ENCODE assay signal across 1 cellular context in the genomic region with DNA sequence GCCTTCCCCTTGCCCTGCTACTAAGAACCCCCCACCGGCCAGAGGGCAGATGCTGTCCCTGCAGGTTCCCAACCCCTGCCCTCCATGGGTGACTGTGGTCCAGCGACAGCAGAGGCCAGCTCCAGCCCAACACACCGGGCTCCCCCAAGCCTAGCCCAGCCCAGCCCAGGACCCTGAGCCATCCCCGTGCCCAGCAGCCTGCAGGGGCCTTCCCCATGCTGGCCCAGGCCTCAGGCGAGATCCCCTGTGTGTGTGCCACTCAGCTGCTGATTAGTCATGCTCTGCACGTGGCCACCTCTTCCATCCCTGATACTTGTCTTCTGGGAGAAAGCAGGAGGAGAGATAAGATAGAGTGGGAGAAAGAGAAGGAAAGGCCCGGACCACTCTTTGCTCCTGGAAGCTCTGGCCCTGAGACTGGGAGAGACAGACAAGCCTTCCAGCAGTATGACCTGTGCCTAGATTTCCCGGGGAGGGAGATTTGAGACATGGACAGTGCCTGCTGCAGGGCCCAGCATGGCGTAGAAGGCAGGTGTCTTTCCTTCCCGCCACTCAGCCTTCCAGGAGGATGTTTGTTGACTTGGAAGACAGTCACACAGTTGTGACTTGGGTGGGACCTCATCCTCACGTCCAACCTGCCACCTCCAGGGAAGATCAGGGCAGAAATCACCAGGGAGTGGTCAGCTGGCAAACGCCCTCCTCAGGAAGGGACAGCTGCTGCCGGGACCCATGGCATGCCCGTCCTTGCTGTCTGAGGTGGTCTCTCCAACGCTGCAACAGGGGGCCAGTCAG.
TF ChIP-seq lines count a peak whose summit lies in the region.

No MANE protein-coding gene starts in this region.

TF ChIP-seq in K562, 482 proteins besides CTCF, POLR2A, EP300 and RAD21:
- TF ChIP-seq, protein P1, sequence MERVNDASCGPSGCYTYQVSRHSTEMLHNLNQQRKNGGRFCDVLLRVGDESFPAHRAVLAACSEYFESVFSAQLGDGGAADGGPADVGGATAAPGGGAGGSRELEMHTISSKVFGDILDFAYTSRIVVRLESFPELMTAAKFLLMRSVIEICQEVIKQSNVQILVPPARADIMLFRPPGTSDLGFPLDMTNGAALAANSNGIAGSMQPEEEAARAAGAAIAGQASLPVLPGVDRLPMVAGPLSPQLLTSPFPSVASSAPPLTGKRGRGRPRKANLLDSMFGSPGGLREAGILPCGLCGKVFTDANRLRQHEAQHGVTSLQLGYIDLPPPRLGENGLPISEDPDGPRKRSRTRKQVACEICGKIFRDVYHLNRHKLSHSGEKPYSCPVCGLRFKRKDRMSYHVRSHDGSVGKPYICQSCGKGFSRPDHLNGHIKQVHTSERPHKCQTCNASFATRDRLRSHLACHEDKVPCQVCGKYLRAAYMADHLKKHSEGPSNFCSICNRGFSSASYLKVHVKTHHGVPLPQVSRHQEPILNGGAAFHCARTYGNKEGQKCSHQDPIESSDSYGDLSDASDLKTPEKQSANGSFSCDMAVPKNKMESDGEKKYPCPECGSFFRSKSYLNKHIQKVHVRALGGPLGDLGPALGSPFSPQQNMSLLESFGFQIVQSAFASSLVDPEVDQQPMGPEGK (CRISPR knock-in tag; IDR thresholded peaks at IDR 0.05; ENCODE audit: borderline replicate concordance): no peak
- no peak for TF ChIP-seq U2AF1 (optimal IDR thresholded peaks at IDR 0.05; ENCODE audit: low read depth, low read length)
- TF ChIP-seq ZNF217 (CRISPR knock-in tag; IDR thresholded peaks at IDR 0.05): no peak
- no peak for TF ChIP-seq ZNF780A (CRISPR knock-in tag; IDR thresholded peaks at IDR 0.05)
- no peak for TF ChIP-seq HNRNPH1 (optimal IDR thresholded peaks at IDR 0.05; ENCODE audit: low read depth, low read length)
- TF ChIP-seq STAT5B (CRISPR knock-in tag; IDR thresholded peaks at IDR 0.05): no peak
- TF ChIP-seq FOSL1 (tag; conservative IDR thresholded peaks at IDR 0.05): peak; percentile 66
- TF ChIP-seq, protein P2, sequence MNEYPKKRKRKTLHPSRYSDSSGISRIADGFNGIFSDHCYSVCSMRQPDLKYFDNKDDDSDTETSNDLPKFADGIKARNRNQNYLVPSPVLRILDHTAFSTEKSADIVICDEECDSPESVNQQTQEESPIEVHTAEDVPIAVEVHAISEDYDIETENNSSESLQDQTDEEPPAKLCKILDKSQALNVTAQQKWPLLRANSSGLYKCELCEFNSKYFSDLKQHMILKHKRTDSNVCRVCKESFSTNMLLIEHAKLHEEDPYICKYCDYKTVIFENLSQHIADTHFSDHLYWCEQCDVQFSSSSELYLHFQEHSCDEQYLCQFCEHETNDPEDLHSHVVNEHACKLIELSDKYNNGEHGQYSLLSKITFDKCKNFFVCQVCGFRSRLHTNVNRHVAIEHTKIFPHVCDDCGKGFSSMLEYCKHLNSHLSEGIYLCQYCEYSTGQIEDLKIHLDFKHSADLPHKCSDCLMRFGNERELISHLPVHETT (CRISPR knock-in tag; conservative IDR thresholded peaks at IDR 0.05 in 1 of 2, IDR thresholded peaks at IDR 0.05 in 1 of 2): no peak
- TF ChIP-seq, protein P3, sequence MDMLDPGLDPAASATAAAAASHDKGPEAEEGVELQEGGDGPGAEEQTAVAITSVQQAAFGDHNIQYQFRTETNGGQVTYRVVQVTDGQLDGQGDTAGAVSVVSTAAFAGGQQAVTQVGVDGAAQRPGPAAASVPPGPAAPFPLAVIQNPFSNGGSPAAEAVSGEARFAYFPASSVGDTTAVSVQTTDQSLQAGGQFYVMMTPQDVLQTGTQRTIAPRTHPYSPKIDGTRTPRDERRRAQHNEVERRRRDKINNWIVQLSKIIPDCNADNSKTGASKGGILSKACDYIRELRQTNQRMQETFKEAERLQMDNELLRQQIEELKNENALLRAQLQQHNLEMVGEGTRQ (CRISPR knock-in tag; IDR thresholded peaks at IDR 0.05): 0 out of 2 replicates have a peak, but pooled peaks have one; percentile 16
- TF ChIP-seq KAT7 (CRISPR knock-in tag; IDR thresholded peaks at IDR 0.05; ENCODE audit: borderline replicate concordance): no peak
- no peak for TF ChIP-seq FOXK1 (CRISPR knock-in tag; IDR thresholded peaks at IDR 0.05; ENCODE audit: borderline replicate concordance)
- no peak for TF ChIP-seq KLF6 (CRISPR knock-in tag; IDR thresholded peaks at IDR 0.05; ENCODE audit: borderline replicate concordance)
- no peak for TF ChIP-seq XRCC5 (IDR thresholded peaks at IDR 0.05; ENCODE audit: low read depth, low read length)
- TF ChIP-seq, protein P4, sequence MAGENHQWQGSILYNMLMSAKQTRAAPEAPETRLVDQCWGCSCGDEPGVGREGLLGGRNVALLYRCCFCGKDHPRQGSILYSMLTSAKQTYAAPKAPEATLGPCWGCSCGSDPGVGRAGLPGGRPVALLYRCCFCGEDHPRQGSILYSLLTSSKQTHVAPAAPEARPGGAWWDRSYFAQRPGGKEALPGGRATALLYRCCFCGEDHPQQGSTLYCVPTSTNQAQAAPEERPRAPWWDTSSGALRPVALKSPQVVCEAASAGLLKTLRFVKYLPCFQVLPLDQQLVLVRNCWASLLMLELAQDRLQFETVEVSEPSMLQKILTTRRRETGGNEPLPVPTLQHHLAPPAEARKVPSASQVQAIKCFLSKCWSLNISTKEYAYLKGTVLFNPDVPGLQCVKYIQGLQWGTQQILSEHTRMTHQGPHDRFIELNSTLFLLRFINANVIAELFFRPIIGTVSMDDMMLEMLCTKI (IDR thresholded peaks at IDR 0.05; ENCODE audit: partially characterized antibody): no peak
- TF ChIP-seq MAZ (CRISPR knock-in tag; conservative IDR thresholded peaks at IDR 0.05 in 1 of 2, IDR thresholded peaks at IDR 0.05 in 1 of 2): no peak
- TF ChIP-seq, protein P5, sequence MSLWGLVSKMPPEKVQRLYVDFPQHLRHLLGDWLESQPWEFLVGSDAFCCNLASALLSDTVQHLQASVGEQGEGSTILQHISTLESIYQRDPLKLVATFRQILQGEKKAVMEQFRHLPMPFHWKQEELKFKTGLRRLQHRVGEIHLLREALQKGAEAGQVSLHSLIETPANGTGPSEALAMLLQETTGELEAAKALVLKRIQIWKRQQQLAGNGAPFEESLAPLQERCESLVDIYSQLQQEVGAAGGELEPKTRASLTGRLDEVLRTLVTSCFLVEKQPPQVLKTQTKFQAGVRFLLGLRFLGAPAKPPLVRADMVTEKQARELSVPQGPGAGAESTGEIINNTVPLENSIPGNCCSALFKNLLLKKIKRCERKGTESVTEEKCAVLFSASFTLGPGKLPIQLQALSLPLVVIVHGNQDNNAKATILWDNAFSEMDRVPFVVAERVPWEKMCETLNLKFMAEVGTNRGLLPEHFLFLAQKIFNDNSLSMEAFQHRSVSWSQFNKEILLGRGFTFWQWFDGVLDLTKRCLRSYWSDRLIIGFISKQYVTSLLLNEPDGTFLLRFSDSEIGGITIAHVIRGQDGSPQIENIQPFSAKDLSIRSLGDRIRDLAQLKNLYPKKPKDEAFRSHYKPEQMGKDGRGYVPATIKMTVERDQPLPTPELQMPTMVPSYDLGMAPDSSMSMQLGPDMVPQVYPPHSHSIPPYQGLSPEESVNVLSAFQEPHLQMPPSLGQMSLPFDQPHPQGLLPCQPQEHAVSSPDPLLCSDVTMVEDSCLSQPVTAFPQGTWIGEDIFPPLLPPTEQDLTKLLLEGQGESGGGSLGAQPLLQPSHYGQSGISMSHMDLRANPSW (CRISPR knock-in tag; IDR thresholded peaks at IDR 0.05): no peak
- no peak for TF ChIP-seq PYGO2 (tag; IDR thresholded peaks at IDR 0.05)
- no peak for TF ChIP-seq ZNF143 (CRISPR knock-in tag; IDR thresholded peaks at IDR 0.05)
- no peak for TF ChIP-seq ZNF444 (CRISPR knock-in tag; IDR thresholded peaks at IDR 0.05)
- TF ChIP-seq, protein P6, sequence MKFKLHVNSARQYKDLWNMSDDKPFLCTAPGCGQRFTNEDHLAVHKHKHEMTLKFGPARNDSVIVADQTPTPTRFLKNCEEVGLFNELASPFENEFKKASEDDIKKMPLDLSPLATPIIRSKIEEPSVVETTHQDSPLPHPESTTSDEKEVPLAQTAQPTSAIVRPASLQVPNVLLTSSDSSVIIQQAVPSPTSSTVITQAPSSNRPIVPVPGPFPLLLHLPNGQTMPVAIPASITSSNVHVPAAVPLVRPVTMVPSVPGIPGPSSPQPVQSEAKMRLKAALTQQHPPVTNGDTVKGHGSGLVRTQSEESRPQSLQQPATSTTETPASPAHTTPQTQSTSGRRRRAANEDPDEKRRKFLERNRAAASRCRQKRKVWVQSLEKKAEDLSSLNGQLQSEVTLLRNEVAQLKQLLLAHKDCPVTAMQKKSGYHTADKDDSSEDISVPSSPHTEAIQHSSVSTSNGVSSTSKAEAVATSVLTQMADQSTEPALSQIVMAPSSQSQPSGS (CRISPR knock-in tag; IDR thresholded peaks at IDR 0.05): no peak
- peak; percentile 44; the same call in 1 of the 2 replicates for TF ChIP-seq JUND (IDR thresholded peaks at IDR 0.05; ENCODE audit: borderline replicate concordance, low read depth, low read length)
- no peak; the same call in 2 of the 3 replicates for TF ChIP-seq JUND (tag; IDR thresholded peaks at IDR 0.05; ENCODE audit: borderline replicate concordance, low read depth, low read length)
- TF ChIP-seq FOS (IDR thresholded peaks at IDR 0.05; ENCODE audit: extremely low read depth, insufficient read length): no peak
- TF ChIP-seq MAFG (tag; conservative IDR thresholded peaks at IDR 0.05): no peak
- TF ChIP-seq ZNF282 (CRISPR knock-in tag; IDR thresholded peaks at IDR 0.05): no peak
- TF ChIP-seq MCM7 (IDR thresholded peaks at IDR 0.05): no peak
- no peak for TF ChIP-seq ZFP1 (CRISPR knock-in tag; IDR thresholded peaks at IDR 0.05)
- TF ChIP-seq ZBTB1 (CRISPR knock-in tag; IDR thresholded peaks at IDR 0.05; ENCODE audit: borderline replicate concordance, low read depth): no peak
- no peak for TF ChIP-seq SMARCB1 (IDR thresholded peaks at IDR 0.05; ENCODE audit: insufficient read length, low read depth)
- no peak for TF ChIP-seq HDAC1 (IDR thresholded peaks at IDR 0.05)
- TF ChIP-seq BHLHE40 (IDR thresholded peaks at IDR 0.05; ENCODE audit: low read length): peak; percentile 36
- TF ChIP-seq, protein P7, sequence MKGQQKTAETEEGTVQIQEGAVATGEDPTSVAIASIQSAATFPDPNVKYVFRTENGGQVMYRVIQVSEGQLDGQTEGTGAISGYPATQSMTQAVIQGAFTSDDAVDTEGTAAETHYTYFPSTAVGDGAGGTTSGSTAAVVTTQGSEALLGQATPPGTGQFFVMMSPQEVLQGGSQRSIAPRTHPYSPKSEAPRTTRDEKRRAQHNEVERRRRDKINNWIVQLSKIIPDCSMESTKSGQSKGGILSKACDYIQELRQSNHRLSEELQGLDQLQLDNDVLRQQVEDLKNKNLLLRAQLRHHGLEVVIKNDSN (CRISPR knock-in tag; IDR thresholded peaks at IDR 0.05): peak; percentile 25; the same call in 1 of the 2 replicates
- no peak for TF ChIP-seq TAF15 (IDR thresholded peaks at IDR 0.05; ENCODE audit: low read depth, low read length)
- TF ChIP-seq ZNF436 (CRISPR knock-in tag; IDR thresholded peaks at IDR 0.05): no peak
- no peak for TF ChIP-seq NEUROD1 (IDR thresholded peaks at IDR 0.05; ENCODE audit: borderline replicate concordance, low read depth, low read length, partially characterized antibody)
- no peak for TF ChIP-seq NCOR1 (IDR thresholded peaks at IDR 0.05)
- no peak for TF ChIP-seq MTF1 (CRISPR knock-in tag; IDR thresholded peaks at IDR 0.05; ENCODE audit: borderline replicate concordance)
- TF ChIP-seq L3MBTL2 (IDR thresholded peaks at IDR 0.05): peak; percentile 25; the same call in 1 of the 2 replicates
- TF ChIP-seq, protein P8, sequence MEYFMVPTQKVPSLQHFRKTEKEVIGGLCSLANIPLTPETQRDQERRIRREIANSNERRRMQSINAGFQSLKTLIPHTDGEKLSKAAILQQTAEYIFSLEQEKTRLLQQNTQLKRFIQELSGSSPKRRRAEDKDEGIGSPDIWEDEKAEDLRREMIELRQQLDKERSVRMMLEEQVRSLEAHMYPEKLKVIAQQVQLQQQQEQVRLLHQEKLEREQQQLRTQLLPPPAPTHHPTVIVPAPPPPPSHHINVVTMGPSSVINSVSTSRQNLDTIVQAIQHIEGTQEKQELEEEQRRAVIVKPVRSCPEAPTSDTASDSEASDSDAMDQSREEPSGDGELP (CRISPR knock-in tag; IDR thresholded peaks at IDR 0.05; ENCODE audit: borderline replicate concordance): peak; percentile 28; the same call in 1 of the 2 replicates
